11 cellular contexts compared by ENCODE assay signal in genomic region chr20:44566018-44566417, GRCh38.
"Had no signal": no experiment of that assay in that cellular context is flagged by ENCODE, and none has a peak within 500 bp of the region (broad histone marks: within the 10 kb centered on the region; RNA-seq: fewer than 3 reads in every experiment).

No MANE protein-coding gene starts in this region.

- H3K27ac ChIP-seq: ovary, testis had no signal

- H3K9me3 ChIP-seq: ovary, testis, uterus had no signal

- DNase-seq: activated effector memory CD4-positive, alpha-beta T cell treated with Interleukin-2 at 50 U/mL for 16 hours; activated T-cell treated with anti-CD3 and anti-CD28 coated beads, Interleukin-2, amount 50 U/mL, for 1 hour; amniotic stem cell; dermis blood vessel endothelial cell; endodermal cell; foreskin melanocyte; ovary; stimulated activated CD4-positive, alpha-beta T cell treated with anti-CD3 and anti-CD28 coated beads, Interleukin-4, amount 100 ng/mL, for 24 hours; testis; uterus had no signal

- H3K4me1 ChIP-seq: testis, uterus had no signal

- H3K27me3 ChIP-seq: ovary, testis, uterus had no signal

- H3K4me3 ChIP-seq: ovary, testis, uterus had no signal

- ATAC-seq: activated CD4-positive, CD25-positive, alpha-beta regulatory T cell treated with anti-CD3 and anti-CD28 coated beads, Interleukin-2, amount 50 U/mL, for 24 hours had no signal

- H3K36me3 ChIP-seq: ovary, uterus had no signal
